Comparison of ENCODE assay signal across 17 cellular contexts in the genomic region with DNA sequence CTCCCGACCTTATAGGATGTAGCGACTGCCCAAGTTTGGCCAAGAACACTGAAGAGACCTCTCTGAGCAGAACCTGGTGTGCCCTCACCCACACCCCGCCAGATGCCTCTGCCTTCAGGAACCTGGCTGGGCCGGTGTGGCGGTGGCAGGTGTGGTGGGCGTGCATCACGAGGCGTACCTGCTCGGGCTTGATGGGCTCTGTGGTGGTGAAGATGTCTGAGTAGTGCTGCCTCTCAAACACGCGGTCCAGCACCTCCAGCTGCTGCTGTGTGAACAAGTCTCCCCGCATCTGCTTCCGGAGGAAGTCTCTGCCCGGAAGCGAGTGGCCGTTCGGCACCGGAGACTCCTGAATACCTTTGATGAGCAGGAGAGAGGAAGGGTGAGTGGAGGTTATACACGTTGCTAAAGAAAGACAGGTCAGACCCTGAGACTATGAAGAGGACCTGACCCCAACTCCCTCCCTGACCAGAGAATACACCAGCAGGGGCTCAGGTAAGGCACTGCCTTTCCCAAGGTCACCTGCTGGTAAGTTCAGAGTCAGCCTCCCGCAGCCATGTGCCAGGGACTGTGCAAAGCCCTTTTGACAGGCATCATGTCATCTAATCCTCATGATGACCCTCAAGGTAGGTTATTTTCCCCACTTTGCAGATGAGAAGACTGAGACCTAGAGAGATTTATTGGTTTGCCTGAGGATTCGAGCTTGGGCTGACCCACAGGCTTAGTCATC.
"Had no signal": no experiment of that assay in that cellular context is flagged by ENCODE, and none has a peak within 500 bp of the region (broad histone marks: within the 10 kb centered on the region; RNA-seq: fewer than 3 reads in every experiment).

No MANE protein-coding gene starts in this region.

- H3K36me3 ChIP-seq: brain microvascular endothelial cell, gastrocnemius medialis, heart right ventricle, lower lobe of right lung, neutrophil, SJSA1, transverse colon had no signal

- H3K4me1 ChIP-seq: gastrocnemius medialis, lower lobe of right lung, parathyroid adenoma, SJSA1 had no signal

- H3K9me3 ChIP-seq: gastrocnemius medialis, heart right ventricle, lower lobe of right lung, neutrophil, SJSA1, transverse colon had no signal

- H3K27me3 Mint-ChIP-seq: activated naive CD4-positive, alpha-beta T cell treated with anti-CD3 and anti-CD28 coated beads, Interleukin-2, amount 50 U/mL, for 24 hours; activated T-helper 17 cell treated with anti-CD3 and anti-CD28 coated beads, Interleukin-2, amount 50 U/mL, for 72 hours had no signal

- H3K4me1 Mint-ChIP-seq: activated naive CD4-positive, alpha-beta T cell treated with anti-CD3 and anti-CD28 coated beads, Interleukin-2, amount 50 U/mL, for 24 hours; activated T-helper 17 cell treated with anti-CD3 and anti-CD28 coated beads, Interleukin-2, amount 50 U/mL, for 72 hours had no signal

- H3K9me3 Mint-ChIP-seq: activated naive CD4-positive, alpha-beta T cell treated with anti-CD3 and anti-CD28 coated beads, Interleukin-2, amount 50 U/mL, for 24 hours; activated T-helper 17 cell treated with anti-CD3 and anti-CD28 coated beads, Interleukin-2, amount 50 U/mL, for 72 hours; dendritic cell treated with granulocyte-macrophage colony-stimulating factor and Interleukin-4, amounts not matched to agents 40 ng/mL and 50 ng/mL, for 4 days; T-helper 2 cell treated with Interferon-gamma antibody and Interleukin-4, amounts not matched to agents 5 μg/mL and 100 μg/mL, for 36 hours had no signal

- H3K4me3 Mint-ChIP-seq: activated naive CD4-positive, alpha-beta T cell treated with anti-CD3 and anti-CD28 coated beads, Interleukin-2, amount 50 U/mL, for 24 hours; activated T-helper 17 cell treated with anti-CD3 and anti-CD28 coated beads, Interleukin-2, amount 50 U/mL, for 72 hours; dendritic cell treated with granulocyte-macrophage colony-stimulating factor and Interleukin-4, amounts not matched to agents 40 ng/mL and 50 ng/mL, for 4 days; T-helper 2 cell treated with Interferon-gamma antibody and Interleukin-4, amounts not matched to agents 5 μg/mL and 100 μg/mL, for 36 hours had no signal

- H3K27me3 ChIP-seq: gastrocnemius medialis had no signal

- H3K9ac ChIP-seq: parathyroid adenoma had no signal

- H3K4me3 ChIP-seq: gastrocnemius medialis, heart right ventricle, lower lobe of right lung, SJSA1, transverse colon had no signal

- H3K27ac Mint-ChIP-seq: activated naive CD4-positive, alpha-beta T cell treated with anti-CD3 and anti-CD28 coated beads, Interleukin-2, amount 50 U/mL, for 24 hours; activated T-helper 17 cell treated with anti-CD3 and anti-CD28 coated beads, Interleukin-2, amount 50 U/mL, for 72 hours; dendritic cell treated with granulocyte-macrophage colony-stimulating factor and Interleukin-4, amounts not matched to agents 40 ng/mL and 50 ng/mL, for 4 days; T-helper 2 cell treated with Interferon-gamma antibody and Interleukin-4, amounts not matched to agents 5 μg/mL and 100 μg/mL, for 36 hours had no signal

- H3K36me3 Mint-ChIP-seq: activated naive CD4-positive, alpha-beta T cell treated with anti-CD3 and anti-CD28 coated beads, Interleukin-2, amount 50 U/mL, for 24 hours had no signal

- DNase-seq: activated CD4-positive, alpha-beta T cell treated with anti-CD3 and anti-CD28 coated beads, Interleukin-2, amount 50 U/mL, for 1 hour; brain microvascular endothelial cell; erythroblast; gastrocnemius medialis; heart right ventricle; left cardiac atrium; lower lobe of right lung; stimulated activated CD4-positive, alpha-beta T cell treated with anti-CD3 and anti-CD28 coated beads, Interleukin-1b, Interleukin-23, amount 100 ng/mL, for 48 hours; transverse colon had no signal

- H3K27ac ChIP-seq: brain microvascular endothelial cell, gastrocnemius medialis, heart right ventricle, lower lobe of right lung, neutrophil, parathyroid adenoma, SJSA1, transverse colon had no signal

- ATAC-seq: activated CD4-positive, CD25-positive, alpha-beta regulatory T cell treated with anti-CD3 and anti-CD28 coated beads, Interleukin-2, amount 50 U/mL, for 24 hours; activated T-helper 17 cell treated with anti-CD3 and anti-CD28 coated beads, Interleukin-2, amount 50 U/mL, for 72 hours; gastrocnemius medialis; heart right ventricle; left cardiac atrium; lower lobe of right lung had no signal
